In genomic region chr9:13750061-13750460, GRCh38 we compare ENCODE assay signal across 1 cellular context.
A peak's percentile ranks its signal among the peaks of the same experiment; 100 is the strongest.
TF ChIP-seq lines count a peak whose summit lies in the region.

No MANE protein-coding gene starts in this region.

TF ChIP-seq in endothelial cell of umbilical vein, 7 proteins besides CTCF, POLR2A, EP300 and RAD21 (continued from another document):
- TF ChIP-seq GATA2 (IDR thresholded peaks at IDR 0.05; ENCODE audit: insufficient read depth, insufficient read length, low read depth, low read length): peak; percentile 97
- TF ChIP-seq FOS (IDR thresholded peaks at IDR 0.05; ENCODE audit: borderline replicate concordance, insufficient read depth, low read length): peak; percentile 95
- TF ChIP-seq JUN (IDR thresholded peaks at IDR 0.05; ENCODE audit: borderline replicate concordance, insufficient read depth, insufficient read length, low read depth): peak; percentile 89
- no peak for TF ChIP-seq EZH2 (IDR thresholded peaks at IDR 0.05; ENCODE audit: borderline replicate concordance, low read depth, low read length, severe bottlenecking)
- TF ChIP-seq MYC (IDR thresholded peaks at IDR 0.05; ENCODE audit: low read depth, low read length): no peak
- TF ChIP-seq, protein P1, sequence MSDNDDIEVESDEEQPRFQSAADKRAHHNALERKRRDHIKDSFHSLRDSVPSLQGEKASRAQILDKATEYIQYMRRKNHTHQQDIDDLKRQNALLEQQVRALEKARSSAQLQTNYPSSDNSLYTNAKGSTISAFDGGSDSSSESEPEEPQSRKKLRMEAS (IDR thresholded peaks at IDR 0.05; ENCODE audit: insufficient read depth, insufficient read length): no peak
